8 cellular contexts compared by ENCODE assay signal in the genomic region with DNA sequence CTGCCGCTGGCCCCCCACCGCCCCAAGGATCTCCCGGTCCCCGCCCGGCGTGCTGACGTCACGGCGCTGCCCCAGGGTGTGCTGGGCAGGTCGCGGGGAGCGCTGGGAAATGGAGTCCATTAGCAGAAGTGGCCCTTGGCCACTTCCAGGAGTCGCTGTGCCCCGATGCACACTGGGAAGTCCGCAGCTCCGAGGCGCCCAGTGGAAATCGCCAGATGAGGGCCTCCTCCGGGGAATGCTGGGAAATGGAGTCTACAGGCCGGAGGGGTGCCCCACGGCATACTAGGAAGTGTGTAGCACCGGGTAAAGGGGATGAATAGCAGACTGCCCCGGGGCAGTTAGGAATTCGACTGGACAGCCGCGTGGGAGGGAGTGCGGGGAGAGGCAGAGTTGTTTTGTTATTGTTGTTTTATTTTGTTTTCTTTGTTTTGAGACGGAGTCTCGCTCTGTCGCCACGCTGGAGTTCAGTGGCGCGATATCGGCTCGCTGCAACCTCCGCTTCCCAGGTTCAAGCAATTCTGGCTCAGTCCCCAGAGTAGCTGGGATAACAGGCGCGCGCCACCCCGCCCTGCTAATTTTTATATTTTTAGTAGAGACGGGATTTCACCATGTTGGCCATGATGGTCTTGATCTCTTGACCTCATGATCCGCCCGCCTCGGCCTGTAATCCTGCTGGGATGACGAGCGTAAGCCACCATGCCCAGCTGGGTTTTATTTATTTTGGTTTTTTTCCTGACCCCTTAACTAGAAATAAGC. TPM values are rescaled to one million over a fixed set of nuclear protein-coding genes. Genes with fewer than 3 reads are reported as not detected.
DNase-seq lines count a peak whose midpoint lies in the region; ATAC-seq and TF ChIP-seq lines count a peak whose summit lies in the region.

A gene (minus strand): TSS at position 2 of the 756 bp plus-strand sequence. CDS start 94 bp downstream, outside the sequence.

- H3K4me3 Mint-ChIP-seq in GM23338 (peak within 1 kb of the TSS; percentile 96), naive B cell (peak within 1 kb of the TSS; percentile 94 to 99 (median 98))
- peak within 1 kb of the TSS; percentile 89 for H3K4me3 Mint-ChIP-seq in stimulated activated memory B cell treated with anti-CD40 and anti-IgM and Interleukin-4, amounts not matched to agents 10 μg/mL and 1 μg/mL and 100 μg/mL, for 72 hours

- H3K36me3 Mint-ChIP-seq in GM23338 (ENCODE audit: low read depth) (no peaks in the 10 kb centered on the region; the same call in 2 of the 3 replicates), naive B cell (peaks cover 0 to 7% of the 10 kb centered on the region in 2 donors)
- H3K36me3 Mint-ChIP-seq in stimulated activated memory B cell treated with anti-CD40 and anti-IgM and Interleukin-4, amounts not matched to agents 10 μg/mL and 1 μg/mL and 100 μg/mL, for 72 hours = peaks cover 6% of the 10 kb centered on the region

- H3K27me3 ChIP-seq in DND-41 (ENCODE audit: insufficient read depth, low read length, poor library complexity) (no peaks in the 10 kb centered on the region), GM23338 (ENCODE audit: insufficient read depth) (no peaks in the 10 kb centered on the region)

- peak within 1 kb of the TSS; percentile 90 to 96 for H3K4me3 ChIP-seq in DND-41 (ENCODE audit: low read depth in 1 of 2, low read length in 2 of 2)
- peak within 1 kb of the TSS; percentile 91 for H3K4me3 ChIP-seq in GM23338

- peaks cover 9% of the 10 kb centered on the region for H3K27me3 Mint-ChIP-seq in GM23338 (ENCODE audit: insufficient read depth, low read depth, poor library complexity)
- peaks cover 0 to 3% (median 0%) of the 10 kb centered on the region in 3 donors for H3K27me3 Mint-ChIP-seq in naive B cell
- H3K27me3 Mint-ChIP-seq in stimulated activated memory B cell treated with anti-CD40 and anti-IgM and Interleukin-4, amounts not matched to agents 10 μg/mL and 1 μg/mL and 100 μg/mL, for 72 hours = peaks cover 3% of the 10 kb centered on the region

- H3K27ac ChIP-seq in DND-41 (ENCODE audit: low read length) (peak within 1 kb of the TSS; percentile 86), GM23338 (ENCODE audit: low read depth) (peak within 1 kb of the TSS; percentile 60)

- H4K20me1 ChIP-seq in DND-41 (ENCODE audit: insufficient read depth, low read length) (peaks cover 41% of the 10 kb centered on the region), GM23338 (replicated peaks; ENCODE audit: insufficient read depth) (peaks cover 22% of the 10 kb centered on the region)

- H3F3A ChIP-seq in GM23338 (replicated peaks; ENCODE audit: low read depth) = peaks cover 5% of the 10 kb centered on the region; the same call in 1 of the 2 replicates

- peak; percentile 99 for DNase-seq in DND-41
- DNase-seq in GM23338 (ENCODE audit: low spot score) = peak; percentile 99
- DNase-seq in LHCN-M2 (ENCODE audit: low read depth) = peak; percentile 99
- peak; percentile 99 for DNase-seq in RPMI8226
- peak; percentile 95 to 96 for DNase-seq in activated T-helper 1 cell treated with anti-CD3 and anti-CD28 coated beads, Interleukin-2, amount 50 U/mL, for 16 hours (ENCODE audit: low read depth in 1 of 2, low spot score in 1 of 2)
- peak; percentile 99 for DNase-seq in fibroblast of gingiva (ENCODE audit: low read depth)
- DNase-seq in naive B cell = peak; percentile 92

- H3K4me1 Mint-ChIP-seq in GM23338 (peaks cover 27% of the 10 kb centered on the region), naive B cell (peaks cover 31 to 42% (median 41%) of the 10 kb centered on the region in 3 donors)
- H3K4me1 Mint-ChIP-seq in stimulated activated memory B cell treated with anti-CD40 and anti-IgM and Interleukin-4, amounts not matched to agents 10 μg/mL and 1 μg/mL and 100 μg/mL, for 72 hours = peaks cover 41% of the 10 kb centered on the region

- H3K9me2 ChIP-seq in GM23338 (ENCODE audit: insufficient read depth) = 0 out of 2 replicates have a peak, but pooled peaks cover under 1% of the 10 kb centered on the region

- peak within 1 kb of the TSS; percentile 96 for H2AFZ ChIP-seq in DND-41 (ENCODE audit: low read depth, low read length)
- peak within 1 kb of the TSS; percentile 3; the same call in 1 of the 2 replicates for H2AFZ ChIP-seq in GM23338

- no peaks in the 10 kb centered on the region for H3K9me3 ChIP-seq in DND-41 (ENCODE audit: insufficient read depth, low read length, severe bottlenecking)

- ATAC-seq in DND-41 (ENCODE audit: insufficient read depth, low read depth) (peak; percentile 94), GM23338 (peak; percentile 82), naive B cell (ENCODE audit: low read depth in 2 of 2) (peak; percentile 88 to 89)
- ATAC-seq in stimulated activated memory B cell treated with anti-CD40 and anti-IgM and Interleukin-4, amounts not matched to agents 10 μg/mL and 1 μg/mL and 100 μg/mL, for 72 hours = peak; percentile 97

- H3K27ac Mint-ChIP-seq in GM23338 (peak within 1 kb of the TSS; percentile 99), naive B cell (peak within 1 kb of the TSS; percentile 94 to 97 (median 96))
- H3K27ac Mint-ChIP-seq in stimulated activated memory B cell treated with anti-CD40 and anti-IgM and Interleukin-4, amounts not matched to agents 10 μg/mL and 1 μg/mL and 100 μg/mL, for 72 hours = peak within 1 kb of the TSS; percentile 87

- peak within 1 kb of the TSS; percentile 74 for H3K9ac ChIP-seq in DND-41 (ENCODE audit: low read depth, low read length)

- H3K36me3 ChIP-seq in DND-41 (ENCODE audit: insufficient read depth, low read length) = peaks cover 11% of the 10 kb centered on the region
- no peaks in the 10 kb centered on the region for H3K36me3 ChIP-seq in GM23338 (ENCODE audit: insufficient read depth)

- H3K4me1 ChIP-seq in DND-41 (ENCODE audit: insufficient read depth, low read length) = peaks cover 33% of the 10 kb centered on the region
- peaks cover 26% of the 10 kb centered on the region for H3K4me1 ChIP-seq in GM23338 (ENCODE audit: insufficient read depth)

- H3K79me2 ChIP-seq in DND-41 (ENCODE audit: insufficient read depth, low read length) (peaks cover 53% of the 10 kb centered on the region), GM23338 (replicated peaks; ENCODE audit: insufficient read depth) (peaks cover 39% of the 10 kb centered on the region)

- H3K4me2 ChIP-seq in DND-41 (ENCODE audit: insufficient read depth, low read length) (peak within 1 kb of the TSS; percentile 85), GM23338 (peak within 1 kb of the TSS; percentile 99)

- H3K9me3 Mint-ChIP-seq in GM23338 (no peaks in the 10 kb centered on the region; the same call in 2 of the 3 replicates), naive B cell (peaks cover 0 to 2% (median 0%) of the 10 kb centered on the region in 7 donors)
- no peaks in the 10 kb centered on the region for H3K9me3 Mint-ChIP-seq in stimulated activated memory B cell treated with anti-CD40 and anti-IgM and Interleukin-4, amounts not matched to agents 10 μg/mL and 1 μg/mL and 100 μg/mL, for 72 hours

- TF ChIP-seq CTCF in DND-41 (IDR thresholded peaks at IDR 0.05; ENCODE audit: borderline replicate concordance, extremely low read depth, low read length, poor library complexity, severe bottlenecking) (no peak), GM23338 (conservative IDR thresholded peaks at IDR 0.05; ENCODE audit: low read depth in 2 of 2) (no peak)

TF ChIP-seq in GM23338, 12 proteins besides CTCF, POLR2A, EP300 and RAD21:
- TF ChIP-seq, protein P1, sequence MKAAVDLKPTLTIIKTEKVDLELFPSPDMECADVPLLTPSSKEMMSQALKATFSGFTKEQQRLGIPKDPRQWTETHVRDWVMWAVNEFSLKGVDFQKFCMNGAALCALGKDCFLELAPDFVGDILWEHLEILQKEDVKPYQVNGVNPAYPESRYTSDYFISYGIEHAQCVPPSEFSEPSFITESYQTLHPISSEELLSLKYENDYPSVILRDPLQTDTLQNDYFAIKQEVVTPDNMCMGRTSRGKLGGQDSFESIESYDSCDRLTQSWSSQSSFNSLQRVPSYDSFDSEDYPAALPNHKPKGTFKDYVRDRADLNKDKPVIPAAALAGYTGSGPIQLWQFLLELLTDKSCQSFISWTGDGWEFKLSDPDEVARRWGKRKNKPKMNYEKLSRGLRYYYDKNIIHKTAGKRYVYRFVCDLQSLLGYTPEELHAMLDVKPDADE (IDR thresholded peaks at IDR 0.05) = peak; percentile 98
- TF ChIP-seq STAT1 (IDR thresholded peaks at IDR 0.05; ENCODE audit: unreplicated experiment) (no peak), POLR2AphosphoS5 (IDR thresholded peaks at IDR 0.05; ENCODE audit: low read depth) (no peak), NANOG (IDR thresholded peaks at IDR 0.05; ENCODE audit: borderline replicate concordance) (no peak), CREB1 (CRISPR knock-in tag; IDR thresholded peaks at IDR 0.05; ENCODE audit: low read depth) (peak; percentile 95)

RNA-seq across cellular contexts. Expression of the gene that starts here (rescaled TPM):
- total RNA-seq in GM23338 (2014; rRNA removed; shearing (Covaris generic)) = 57.4 and 83.9 TPM in 2 replicates
- 33.2 and 33.3 TPM in 2 replicates for polyA plus RNA-seq in GM23338 (2016; fragmentation: Nextera tagmentation; extraction: Ambion mirVana)
- total RNA-seq in LHCN-M2 (2014; rRNA removed) = 78.0 and 90.4 TPM in 2 replicates
- polyA plus RNA-seq in LHCN-M2 (2012) = 65.9 TPM
- 1 to 10 TPM; 1.0 to 8.1 (median 3.2) TPM for polyA plus RNA-seq in naive B cell (ENCODE audit: low read depth in 6 of 6)

Comparison
In these comparisons a context has a peak if more than half of its experiments do, and no peak if none do; other contexts are left out.
1. Peak in every context shown above with its lines: DNase-seq, ATAC-seq, H3K4me3 ChIP-seq and H3K27ac ChIP-seq.